1 cellular context compared by ENCODE assay signal in the genomic region with DNA sequence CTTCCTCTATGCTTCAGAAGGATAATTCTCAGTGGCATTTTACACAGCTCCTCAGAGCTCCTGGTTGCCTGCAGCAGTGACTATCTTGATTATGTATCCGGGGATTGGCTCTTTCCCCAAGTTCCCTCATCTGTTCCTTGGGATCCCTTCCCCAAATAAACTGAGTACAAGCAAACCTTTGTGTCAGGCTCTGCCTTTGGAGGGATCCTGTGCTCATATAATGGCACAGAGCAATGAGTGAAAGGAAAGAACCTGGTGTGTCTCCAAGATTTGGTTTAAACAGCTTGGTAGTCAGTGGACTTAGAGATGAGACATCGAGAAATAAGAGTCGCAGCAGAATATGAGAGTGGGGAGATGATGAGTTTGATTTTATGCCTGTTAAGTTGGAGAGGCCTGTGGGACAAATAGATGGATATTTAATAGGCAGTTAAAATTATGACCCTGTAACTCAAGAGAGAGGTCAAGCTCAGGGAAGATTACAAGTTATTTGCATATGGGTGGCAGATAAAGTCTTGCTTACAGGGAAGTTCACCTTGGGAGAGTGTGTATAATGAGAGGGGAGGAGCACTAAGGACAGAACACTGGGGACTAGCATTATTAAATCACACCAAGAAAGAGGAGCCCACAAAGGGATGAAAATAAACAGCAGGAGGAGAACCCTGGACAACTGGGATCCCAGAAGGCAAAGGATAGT.
TF ChIP-seq lines count a peak whose summit lies in the region.

No MANE protein-coding gene starts in this region.

TF ChIP-seq in GM23338, 12 proteins besides CTCF, POLR2A, EP300 and RAD21 (continued from another document):
- TF ChIP-seq, protein P1, sequence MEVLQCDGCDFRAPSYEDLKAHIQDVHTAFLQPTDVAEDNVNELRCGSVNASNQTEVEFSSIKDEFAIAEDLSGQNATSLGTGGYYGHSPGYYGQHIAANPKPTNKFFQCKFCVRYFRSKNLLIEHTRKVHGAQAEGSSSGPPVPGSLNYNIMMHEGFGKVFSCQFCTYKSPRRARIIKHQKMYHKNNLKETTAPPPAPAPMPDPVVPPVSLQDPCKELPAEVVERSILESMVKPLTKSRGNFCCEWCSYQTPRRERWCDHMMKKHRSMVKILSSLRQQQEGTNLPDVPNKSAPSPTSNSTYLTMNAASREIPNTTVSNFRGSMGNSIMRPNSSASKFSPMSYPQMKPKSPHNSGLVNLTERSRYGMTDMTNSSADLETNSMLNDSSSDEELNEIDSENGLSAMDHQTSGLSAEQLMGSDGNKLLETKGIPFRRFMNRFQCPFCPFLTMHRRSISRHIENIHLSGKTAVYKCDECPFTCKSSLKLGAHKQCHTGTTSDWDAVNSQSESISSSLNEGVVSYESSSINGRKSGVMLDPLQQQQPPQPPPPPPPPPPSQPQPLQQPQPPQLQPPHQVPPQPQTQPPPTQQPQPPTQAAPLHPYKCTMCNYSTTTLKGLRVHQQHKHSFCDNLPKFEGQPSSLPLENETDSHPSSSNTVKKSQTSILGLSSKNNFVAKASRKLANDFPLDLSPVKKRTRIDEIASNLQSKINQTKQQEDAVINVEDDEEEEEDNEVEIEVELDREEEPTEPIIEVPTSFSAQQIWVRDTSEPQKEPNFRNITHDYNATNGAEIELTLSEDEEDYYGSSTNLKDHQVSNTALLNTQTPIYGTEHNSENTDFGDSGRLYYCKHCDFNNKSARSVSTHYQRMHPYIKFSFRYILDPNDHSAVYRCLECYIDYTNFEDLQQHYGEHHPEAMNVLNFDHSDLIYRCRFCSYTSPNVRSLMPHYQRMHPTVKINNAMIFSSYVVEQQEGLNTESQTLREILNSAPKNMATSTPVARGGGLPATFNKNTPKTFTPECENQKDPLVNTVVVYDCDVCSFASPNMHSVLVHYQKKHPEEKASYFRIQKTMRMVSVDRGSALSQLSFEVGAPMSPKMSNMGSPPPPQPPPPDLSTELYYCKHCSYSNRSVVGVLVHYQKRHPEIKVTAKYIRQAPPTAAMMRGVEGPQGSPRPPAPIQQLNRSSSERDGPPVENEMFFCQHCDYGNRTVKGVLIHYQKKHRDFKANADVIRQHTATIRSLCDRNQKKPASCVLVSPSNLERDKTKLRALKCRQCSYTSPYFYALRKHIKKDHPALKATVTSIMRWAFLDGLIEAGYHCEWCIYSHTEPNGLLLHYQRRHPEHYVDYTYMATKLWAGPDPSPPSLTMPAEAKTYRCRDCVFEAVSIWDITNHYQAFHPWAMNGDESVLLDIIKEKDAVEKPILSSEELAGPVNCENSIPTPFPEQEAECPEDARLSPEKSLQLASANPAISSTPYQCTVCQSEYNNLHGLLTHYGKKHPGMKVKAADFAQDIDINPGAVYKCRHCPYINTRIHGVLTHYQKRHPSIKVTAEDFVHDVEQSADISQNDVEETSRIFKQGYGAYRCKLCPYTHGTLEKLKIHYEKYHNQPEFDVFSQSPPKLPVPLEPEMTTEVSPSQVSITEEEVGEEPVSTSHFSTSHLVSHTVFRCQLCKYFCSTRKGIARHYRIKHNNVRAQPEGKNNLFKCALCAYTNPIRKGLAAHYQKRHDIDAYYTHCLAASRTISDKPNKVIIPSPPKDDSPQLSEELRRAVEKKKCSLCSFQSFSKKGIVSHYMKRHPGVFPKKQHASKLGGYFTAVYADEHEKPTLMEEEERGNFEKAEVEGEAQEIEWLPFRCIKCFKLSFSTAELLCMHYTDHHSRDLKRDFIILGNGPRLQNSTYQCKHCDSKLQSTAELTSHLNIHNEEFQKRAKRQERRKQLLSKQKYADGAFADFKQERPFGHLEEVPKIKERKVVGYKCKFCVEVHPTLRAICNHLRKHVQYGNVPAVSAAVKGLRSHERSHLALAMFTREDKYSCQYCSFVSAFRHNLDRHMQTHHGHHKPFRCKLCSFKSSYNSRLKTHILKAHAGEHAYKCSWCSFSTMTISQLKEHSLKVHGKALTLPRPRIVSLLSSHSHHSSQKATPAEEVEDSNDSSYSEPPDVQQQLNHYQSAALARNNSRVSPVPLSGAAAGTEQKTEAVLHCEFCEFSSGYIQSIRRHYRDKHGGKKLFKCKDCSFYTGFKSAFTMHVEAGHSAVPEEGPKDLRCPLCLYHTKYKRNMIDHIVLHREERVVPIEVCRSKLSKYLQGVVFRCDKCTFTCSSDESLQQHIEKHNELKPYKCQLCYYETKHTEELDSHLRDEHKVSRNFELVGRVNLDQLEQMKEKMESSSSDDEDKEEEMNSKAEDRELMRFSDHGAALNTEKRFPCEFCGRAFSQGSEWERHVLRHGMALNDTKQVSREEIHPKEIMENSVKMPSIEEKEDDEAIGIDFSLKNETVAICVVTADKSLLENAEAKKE (CRISPR knock-in tag; IDR thresholded peaks at IDR 0.05), result no peak
- TF ChIP-seq ZNF331 (CRISPR knock-in tag; IDR thresholded peaks at IDR 0.05; ENCODE audit: low read depth) (no peak), JUNB (IDR thresholded peaks at IDR 0.05; ENCODE audit: unreplicated experiment) (no peak)
- TF ChIP-seq, protein P2, sequence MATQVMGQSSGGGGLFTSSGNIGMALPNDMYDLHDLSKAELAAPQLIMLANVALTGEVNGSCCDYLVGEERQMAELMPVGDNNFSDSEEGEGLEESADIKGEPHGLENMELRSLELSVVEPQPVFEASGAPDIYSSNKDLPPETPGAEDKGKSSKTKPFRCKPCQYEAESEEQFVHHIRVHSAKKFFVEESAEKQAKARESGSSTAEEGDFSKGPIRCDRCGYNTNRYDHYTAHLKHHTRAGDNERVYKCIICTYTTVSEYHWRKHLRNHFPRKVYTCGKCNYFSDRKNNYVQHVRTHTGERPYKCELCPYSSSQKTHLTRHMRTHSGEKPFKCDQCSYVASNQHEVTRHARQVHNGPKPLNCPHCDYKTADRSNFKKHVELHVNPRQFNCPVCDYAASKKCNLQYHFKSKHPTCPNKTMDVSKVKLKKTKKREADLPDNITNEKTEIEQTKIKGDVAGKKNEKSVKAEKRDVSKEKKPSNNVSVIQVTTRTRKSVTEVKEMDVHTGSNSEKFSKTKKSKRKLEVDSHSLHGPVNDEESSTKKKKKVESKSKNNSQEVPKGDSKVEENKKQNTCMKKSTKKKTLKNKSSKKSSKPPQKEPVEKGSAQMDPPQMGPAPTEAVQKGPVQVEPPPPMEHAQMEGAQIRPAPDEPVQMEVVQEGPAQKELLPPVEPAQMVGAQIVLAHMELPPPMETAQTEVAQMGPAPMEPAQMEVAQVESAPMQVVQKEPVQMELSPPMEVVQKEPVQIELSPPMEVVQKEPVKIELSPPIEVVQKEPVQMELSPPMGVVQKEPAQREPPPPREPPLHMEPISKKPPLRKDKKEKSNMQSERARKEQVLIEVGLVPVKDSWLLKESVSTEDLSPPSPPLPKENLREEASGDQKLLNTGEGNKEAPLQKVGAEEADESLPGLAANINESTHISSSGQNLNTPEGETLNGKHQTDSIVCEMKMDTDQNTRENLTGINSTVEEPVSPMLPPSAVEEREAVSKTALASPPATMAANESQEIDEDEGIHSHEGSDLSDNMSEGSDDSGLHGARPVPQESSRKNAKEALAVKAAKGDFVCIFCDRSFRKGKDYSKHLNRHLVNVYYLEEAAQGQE (IDR thresholded peaks at IDR 0.05; ENCODE audit: unreplicated experiment), result no peak
